In the genomic region with DNA sequence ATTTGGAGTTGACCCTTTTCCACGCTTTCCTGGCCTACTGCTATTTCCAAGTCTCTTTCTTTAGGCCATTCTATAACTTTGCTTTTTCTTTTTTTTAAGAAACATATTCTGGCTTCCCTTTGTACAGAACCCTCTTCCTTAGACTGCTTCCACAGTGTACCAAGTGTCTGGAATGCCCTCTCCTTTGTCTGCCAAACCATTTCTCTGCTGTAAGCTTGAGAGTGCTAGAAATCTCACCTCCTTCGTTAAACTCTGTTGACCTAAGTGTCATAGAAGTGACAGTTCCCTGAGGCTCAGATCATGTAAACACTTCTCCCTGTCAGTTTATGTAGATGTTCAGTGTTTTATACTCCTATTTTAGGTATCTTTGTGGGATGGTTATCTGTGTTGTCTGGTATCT, we compare ENCODE assay signal across 5 cellular contexts.
"Had no signal": no experiment of that assay in that cellular context is flagged by ENCODE, and none has a peak within 500 bp of the region (broad histone marks: within the 10 kb centered on the region; RNA-seq: fewer than 3 reads in every experiment).

No MANE protein-coding gene starts in this region.

- H3K4me3 Mint-ChIP-seq: GM23338, H9 had no signal

- DNase-seq: H9, HCEC 1CT, IMR-90 had no signal

- H3K27ac Mint-ChIP-seq: GM23338, H9 had no signal

- ATAC-seq: GM23338, K562 had no signal

- H3K4me3 ChIP-seq: GM23338, K562 had no signal
